18 cellular contexts compared by ENCODE assay signal in genomic region chr15:66560856-66561525, GRCh38. TPM values are rescaled to one million over a fixed set of nuclear protein-coding genes. Genes with fewer than 3 reads are reported as not detected.
A peak's percentile ranks its signal among the peaks of the same experiment; 100 is the strongest.
DNase-seq lines count a peak whose midpoint lies in the region; ATAC-seq, FAIRE-seq and TF ChIP-seq lines count a peak whose summit lies in the region.
"Had no signal": no experiment of that assay in that cellular context is flagged by ENCODE, and none has a peak within 500 bp of the region (broad histone marks: within the 10 kb centered on the region; RNA-seq: fewer than 3 reads in every experiment).

No MANE protein-coding gene starts in this region.

- no peak overlapping the region for H2BK12ac ChIP-seq in mesenchymal stem cell (ENCODE audit: low read length in 2 of 2)

- no peak overlapping the region for H3K14ac ChIP-seq in mesenchymal stem cell (ENCODE audit: low read length in 2 of 2)

- H3K9me3 ChIP-seq in right atrium auricular region (no peaks in the 10 kb centered on the region), right cardiac atrium (ENCODE audit: control insufficient read depth, low read length) (no peaks in the 10 kb centered on the region), WERI-Rb-1 (ENCODE audit: severe bottlenecking) (no peaks in the 10 kb centered on the region), mesenchymal stem cell (ENCODE audit: control insufficient read depth, low read length) (no peaks in the 10 kb centered on the region)
- H3K9me3 ChIP-seq: Caco-2 had no signal

- DNase-seq in right atrium auricular region (ENCODE audit: low spot score) (peak; percentile 43), right cardiac atrium (no peak), WERI-Rb-1 (peak; percentile 70), neural crest cell (ENCODE audit: low read depth, low spot score) (no peak), urothelium cell line (ENCODE audit: low spot score) (no peak), OCI-M1 (lab: John Stamatoyannopoulos, UW) (no peak), mesenchymal stem cell (no peak), NCI-H526 treated with DMSO at 0.1 percent for 48 hours (lab: John Stamatoyannopoulos, UW) (no peak)
- DNase-seq: Caco-2; CD8-positive, alpha-beta T cell; DMS79; H7 had no signal

- no peak overlapping the region for H4K91ac ChIP-seq in mesenchymal stem cell (ENCODE audit: low read length)

- peak overlapping the region; percentile 81 for H3K27ac Mint-ChIP-seq in neural crest cell (ENCODE audit: unreplicated experiment)
- H3K27ac Mint-ChIP-seq: CD14-positive monocyte; CD8-positive, alpha-beta T cell; GM23338 had no signal

- H3K79me1 ChIP-seq in mesenchymal stem cell (replicated peaks; ENCODE audit: low read length, poor library complexity, severe bottlenecking) = peaks cover 12% of the 10 kb centered on the region

- ATAC-seq in right cardiac atrium = no peak
- ATAC-seq: CD8-positive, alpha-beta T cell; GM12878; GM23338 had no signal

- no peak overlapping the region for H3K4me2 ChIP-seq in mesenchymal stem cell (ENCODE audit: low read length, poor library complexity, severe bottlenecking)
- H3K4me2 ChIP-seq: GM23338 had no signal

- TF ChIP-seq CTCF in right atrium auricular region (IDR thresholded peaks at IDR 0.05) (no peak), WERI-Rb-1 (IDR thresholded peaks at IDR 0.05; ENCODE audit: low read depth, low read length) (no peak), neural crest cell (conservative IDR thresholded peaks at IDR 0.05) (no peak)

- no peak overlapping the region for H2BK15ac ChIP-seq in mesenchymal stem cell (ENCODE audit: low read depth, poor library complexity, severe bottlenecking)

- H2BK120ac ChIP-seq in mesenchymal stem cell (ENCODE audit: low read depth, low read length) = no peak overlapping the region

- H3K4ac ChIP-seq in mesenchymal stem cell (ENCODE audit: low read depth in 1 of 2, low read length in 2 of 2) = no peak overlapping the region

- intact Hi-C loops in right cardiac atrium (cut with DNase I) = no loop called here

- peaks cover 13% of the 10 kb centered on the region for H3K4me1 Mint-ChIP-seq in neural crest cell
- H3K4me1 Mint-ChIP-seq: CD14-positive monocyte had no signal

- WGBS in right cardiac atrium = 91% methylated on average over 18 of the region's 18 CpGs
- WGBS in mesenchymal stem cell = 97% methylated on average over 18 of the region's 18 CpGs

- no peak overlapping the region for H3K23ac ChIP-seq in mesenchymal stem cell (ENCODE audit: low read length in 2 of 2)

- H3K36me3 Mint-ChIP-seq in neural crest cell (ENCODE audit: low read depth) = peaks cover 5% of the 10 kb centered on the region
- H3K36me3 Mint-ChIP-seq: CD14-positive monocyte; CD8-positive, alpha-beta T cell had no signal

- H3K4me3 Mint-ChIP-seq in neural crest cell = no peak overlapping the region
- H3K4me3 Mint-ChIP-seq: CD8-positive, alpha-beta T cell; GM23338 had no signal

- no peak overlapping the region for H2BK5ac ChIP-seq in mesenchymal stem cell (ENCODE audit: low read depth, low read length, poor library complexity, severe bottlenecking)

- H3K27me3 Mint-ChIP-seq in neural crest cell (ENCODE audit: low read depth) = no peaks in the 10 kb centered on the region

- H3K4me3 ChIP-seq in right atrium auricular region = no peak overlapping the region
- no peak overlapping the region for H3K4me3 ChIP-seq in right cardiac atrium (ENCODE audit: low read length)
- no peak overlapping the region for H3K4me3 ChIP-seq in WERI-Rb-1 (ENCODE audit: low read depth, low read length)
- no peak overlapping the region for H3K4me3 ChIP-seq in mesenchymal stem cell (ENCODE audit: insufficient read depth in 1 of 2, low read depth in 1 of 2, low read length in 2 of 2)
- H3K4me3 ChIP-seq: GM12878, GM23338 had no signal

- H3K9ac ChIP-seq in mesenchymal stem cell (ENCODE audit: low read length) = no peak overlapping the region

- no peaks in the 10 kb centered on the region for H3K27me3 ChIP-seq in right atrium auricular region
- H3K27me3 ChIP-seq in right cardiac atrium (ENCODE audit: control insufficient read depth, insufficient read depth) = no peaks in the 10 kb centered on the region
- no peaks in the 10 kb centered on the region for H3K27me3 ChIP-seq in WERI-Rb-1 (ENCODE audit: insufficient read depth, low read depth, severe bottlenecking)
- no peaks in the 10 kb centered on the region for H3K27me3 ChIP-seq in mesenchymal stem cell (ENCODE audit: control insufficient read depth in 1 of 2, insufficient read depth in 1 of 2, low read length in 2 of 2)

- H2AK5ac ChIP-seq in mesenchymal stem cell (ENCODE audit: low read length, severe bottlenecking) = no peak overlapping the region

- no peak overlapping the region for H4K8ac ChIP-seq in mesenchymal stem cell (ENCODE audit: low read length)

- no peak overlapping the region for H2AFZ ChIP-seq in mesenchymal stem cell (ENCODE audit: low read depth, low read length)
- H2AFZ ChIP-seq: GM23338 had no signal

- FAIRE-seq in urothelium cell line (lab: Jason Lieb, UNC) = peak; percentile 17
- FAIRE-seq: A204.1, GM12878, GM18507 had no signal

- H3K18ac ChIP-seq in mesenchymal stem cell (ENCODE audit: low read depth in 1 of 2, low read length in 2 of 2) = no peak overlapping the region

- H3K36me3 ChIP-seq in right atrium auricular region = no peaks in the 10 kb centered on the region
- no peaks in the 10 kb centered on the region for H3K36me3 ChIP-seq in WERI-Rb-1
- H3K36me3 ChIP-seq in mesenchymal stem cell (ENCODE audit: control insufficient read depth in 1 of 2, insufficient read depth in 2 of 2, low read depth in 1 of 2, low read length in 2 of 2) = peaks cover 0 to 19% of the 10 kb centered on the region in 2 experiments

- H3K27ac ChIP-seq in right atrium auricular region (no peak overlapping the region), right cardiac atrium (ENCODE audit: low read length) (no peak overlapping the region), WERI-Rb-1 (peak overlapping the region; percentile 41), mesenchymal stem cell (ENCODE audit: low read length, poor library complexity, severe bottlenecking) (no peak overlapping the region)
- H3K27ac ChIP-seq: HL-60 had no signal

- H3K4me1 ChIP-seq in right atrium auricular region = no peaks in the 10 kb centered on the region
- no peaks in the 10 kb centered on the region for H3K4me1 ChIP-seq in right cardiac atrium (ENCODE audit: control insufficient read depth, insufficient read depth, low read length)
- peaks cover 20% of the 10 kb centered on the region for H3K4me1 ChIP-seq in mesenchymal stem cell (ENCODE audit: control insufficient read depth, insufficient read depth, low read depth, low read length)
- H3K4me1 ChIP-seq: Caco-2 had no signal

- H3K9me3 Mint-ChIP-seq in neural crest cell = no peaks in the 10 kb centered on the region
- H3K9me3 Mint-ChIP-seq: CD8-positive, alpha-beta T cell; GM23338 had no signal

RNA-seq across cellular contexts. Expression of gene LCTL, which starts 4.8 kb away (rescaled TPM):
- total RNA-seq in right atrium auricular region = not detected
- total RNA-seq in right cardiac atrium = not detected
- not detected for polyA plus RNA-seq in right cardiac atrium
- 2.1 and 2.7 TPM in 2 replicates for total RNA-seq in neural crest cell
- 1.5 TPM for polyA plus RNA-seq in mesenchymal stem cell (2013, experiment 1 of 2)
- polyA plus RNA-seq in mesenchymal stem cell (2013, experiment 2 of 2) = 1.2 TPM
- total RNA-seq: Caco-2; CD8-positive, alpha-beta T cell; GM12878 had no signal
- polyA plus RNA-seq: CD14-positive monocyte had no signal

RNA-seq across cellular contexts. Expression of gene ZWILCH, which starts 55.9 kb away (rescaled TPM):
- total RNA-seq in right atrium auricular region (under 1 TPM; 0.89 to 0.98 TPM), right cardiac atrium (1 to 10 TPM; 2.2 to 3.7 (median 2.7) TPM), neural crest cell (30.9 and 32.1 TPM in 2 replicates)
- polyA plus RNA-seq in right cardiac atrium = 0.95 TPM
- polyA plus RNA-seq in mesenchymal stem cell (2013, experiment 1 of 2) = 6.7 TPM
- polyA plus RNA-seq in mesenchymal stem cell (2013, experiment 2 of 2) = 7.0 TPM

RNA-seq across cellular contexts. Expression of gene RPL4, which starts 56.3 kb away (rescaled TPM):
- 1,000 to 10,000 TPM; 2,054 to 2,622 TPM for total RNA-seq in right atrium auricular region
- total RNA-seq in right cardiac atrium = 1,000 to 10,000 TPM; 1,385 to 1,717 (median 1,488) TPM
- 1,323 TPM for polyA plus RNA-seq in right cardiac atrium
- 3,194 and 3,277 TPM in 2 replicates for total RNA-seq in neural crest cell
- 2,488 TPM for polyA plus RNA-seq in mesenchymal stem cell (2013, experiment 1 of 2)
- polyA plus RNA-seq in mesenchymal stem cell (2013, experiment 2 of 2) = 2,592 TPM

Comparison
In these comparisons a context has a peak if more than half of its experiments do, and no peak if none do; other contexts are left out.
1. DNase-seq: peak in right atrium auricular region (single experiment) and WERI-Rb-1 (single experiment); none in right cardiac atrium (0 of 3), neural crest cell (single experiment), urothelium cell line (single experiment), OCI-M1 (single experiment), mesenchymal stem cell (single experiment) and NCI-H526 treated with DMSO at 0.1 percent for 48 hours (single experiment).